Comparison of ENCODE assay signal across 10 cellular contexts in genomic region chr3:169999433-169999832, GRCh38. TPM values are rescaled to one million over a fixed set of nuclear protein-coding genes. Genes with fewer than 3 reads are reported as not detected.
A peak's percentile ranks its signal among the peaks of the same experiment; 100 is the strongest.
DNase-seq lines count a peak whose midpoint lies in the region; ATAC-seq lines count a peak whose summit lies in the region.
"Had no signal": no experiment of that assay in that cellular context is flagged by ENCODE, and none has a peak within 500 bp of the region (broad histone marks: within the 10 kb centered on the region; RNA-seq: fewer than 3 reads in every experiment).

No MANE protein-coding gene starts in this region.

- peak overlapping the region; percentile 12 to 88 for H3K27ac Mint-ChIP-seq in activated naive CD4-positive, alpha-beta T cell treated with anti-CD3 and anti-CD28 coated beads, Interleukin-2, amount 50 U/mL, for 72 hours
- peak overlapping the region; percentile 69 for H3K27ac Mint-ChIP-seq in stimulated activated memory B cell treated with anti-CD40 and anti-IgM and Interleukin-4, amounts not matched to agents 10 μg/mL and 1 μg/mL and 100 μg/mL, for 72 hours
- H3K27ac Mint-ChIP-seq: GM23338 had no signal

- H3K27me3 Mint-ChIP-seq in stimulated activated memory B cell treated with anti-CD40 and anti-IgM and Interleukin-4, amounts not matched to agents 10 μg/mL and 1 μg/mL and 100 μg/mL, for 72 hours, result no peaks in the 10 kb centered on the region

- in situ Hi-C loops in ACHN (cut with HindIII; ENCODE audit: low pct_ligation_motif_present, low pct_unique_long_range_greater_than_20kb, low sequenced_read_pairs), result no loop called here

- no peak overlapping the region for H3K4me3 Mint-ChIP-seq in stimulated activated memory B cell treated with anti-CD40 and anti-IgM and Interleukin-4, amounts not matched to agents 10 μg/mL and 1 μg/mL and 100 μg/mL, for 72 hours
- H3K4me3 Mint-ChIP-seq: GM23338 had no signal

- peaks cover 52% of the 10 kb centered on the region for H3K4me1 Mint-ChIP-seq in stimulated activated memory B cell treated with anti-CD40 and anti-IgM and Interleukin-4, amounts not matched to agents 10 μg/mL and 1 μg/mL and 100 μg/mL, for 72 hours
- H3K4me1 Mint-ChIP-seq: GM23338 had no signal

- H3K9me3 Mint-ChIP-seq in activated naive CD4-positive, alpha-beta T cell treated with anti-CD3 and anti-CD28 coated beads, Interleukin-2, amount 50 U/mL, for 72 hours, result no peaks in the 10 kb centered on the region
- H3K9me3 Mint-ChIP-seq in stimulated activated memory B cell treated with anti-CD40 and anti-IgM and Interleukin-4, amounts not matched to agents 10 μg/mL and 1 μg/mL and 100 μg/mL, for 72 hours, result no peaks in the 10 kb centered on the region
- H3K9me3 Mint-ChIP-seq: GM23338 had no signal

- ATAC-seq in activated naive CD4-positive, alpha-beta T cell treated with anti-CD3 and anti-CD28 coated beads, Interleukin-2, amount 50 U/mL, for 72 hours, result peak; percentile 94 to 99
- ATAC-seq in GM21786 (IDR thresholded peaks at IDR 0.05; ENCODE audit: unreplicated experiment) (peak; percentile 93), HG03442 (IDR thresholded peaks at IDR 0.05; ENCODE audit: unreplicated experiment) (peak; percentile 98)
- ATAC-seq in stimulated activated memory B cell treated with anti-CD40 and anti-IgM and Interleukin-4, amounts not matched to agents 10 μg/mL and 1 μg/mL and 100 μg/mL, for 72 hours, result peak; percentile 87
- ATAC-seq: GM23338 had no signal

- H3K36me3 Mint-ChIP-seq in activated naive CD4-positive, alpha-beta T cell treated with anti-CD3 and anti-CD28 coated beads, Interleukin-2, amount 50 U/mL, for 72 hours, result peaks cover 6 to 17% of the 10 kb centered on the region in 2 donors
- peaks cover 35% of the 10 kb centered on the region for H3K36me3 Mint-ChIP-seq in stimulated activated memory B cell treated with anti-CD40 and anti-IgM and Interleukin-4, amounts not matched to agents 10 μg/mL and 1 μg/mL and 100 μg/mL, for 72 hours

- peak in 1 of 2 donors; percentile 18 for DNase-seq in activated naive CD4-positive, alpha-beta T cell treated with anti-CD3 and anti-CD28 coated beads, Interleukin-2, amount 50 U/mL, for 72 hours (ENCODE audit: low spot score in 2 of 2)
- DNase-seq in activated naive CD4-positive, alpha-beta T cell (lab: John Stamatoyannopoulos, UW), result no peak
- DNase-seq in NCI-H1930 (lab: John Stamatoyannopoulos, UW) (no peak), ACHN (no peak), DMS 273 treated with DMSO at 0.1 percent for 48 hours (lab: John Stamatoyannopoulos, UW) (no peak)
- DNase-seq: upper lobe of left lung had no signal

RNA-seq across cellular contexts. Expression of gene SEC62, which starts 32.8 kb away (rescaled TPM):
- total RNA-seq in activated naive CD4-positive, alpha-beta T cell treated with anti-CD3 and anti-CD28 coated beads, Interleukin-2, amount 50 U/mL, for 72 hours, result 10 to 100 TPM; 52.1 to 81.9 TPM

RNA-seq across cellular contexts. Expression of gene GPR160, which starts 38.4 kb away (rescaled TPM):
- total RNA-seq in activated naive CD4-positive, alpha-beta T cell treated with anti-CD3 and anti-CD28 coated beads, Interleukin-2, amount 50 U/mL, for 72 hours, result 10 to 100 TPM in 1 of 2 donors, 1 to 10 TPM in 1; 7.2 to 13.2 TPM
